Comparison of ENCODE assay signal across 25 cellular contexts in genomic region chr3:150861851-150862250, GRCh38. TPM values are rescaled to one million over a fixed set of nuclear protein-coding genes. Genes with fewer than 3 reads are reported as not detected.
A peak's percentile ranks its signal among the peaks of the same experiment; 100 is the strongest.
DNase-seq lines count a peak whose midpoint lies in the region; ATAC-seq and TF ChIP-seq lines count a peak whose summit lies in the region.
"Had no signal": no experiment of that assay in that cellular context is flagged by ENCODE, and none has a peak within 500 bp of the region (broad histone marks: within the 10 kb centered on the region; RNA-seq: fewer than 3 reads in every experiment).

No MANE protein-coding gene starts in this region.

- H3K9me3 ChIP-seq in left lung = no peaks in the 10 kb centered on the region
- no peaks in the 10 kb centered on the region for H3K9me3 ChIP-seq in upper lobe of right lung
- H3K9me3 ChIP-seq: A549; BE2C; BLaER1 treated with 17β-estradiol and CSF1 and Interleukin-3, amounts not matched to agents 10 nM and 100 nM had no signal

- intact Hi-C loops in left lung (cut with DNase I) (loop anchor here in 1 of 2 donors (10.0 kb wide), 1 partner anchor 337 kb away; no protein-coding TSS in a partner anchor), upper lobe of right lung (cut with DNase I) (loop anchor here (10.0 kb wide), 1 partner anchor 137 kb away; no protein-coding TSS in a partner anchor)

- TF ChIP-seq CTCF in GM23338 (conservative IDR thresholded peaks at IDR 0.05; ENCODE audit: low read depth in 2 of 2) (no peak), left lung (IDR thresholded peaks at IDR 0.05) (no peak), upper lobe of right lung (IDR thresholded peaks at IDR 0.05) (no peak)

- H3K79me2 ChIP-seq in GM23338 (replicated peaks; ENCODE audit: insufficient read depth) = no peaks in the 10 kb centered on the region

- H3K4me3 Mint-ChIP-seq in GM23338 = no peak overlapping the region
- H3K4me3 Mint-ChIP-seq: CD14-positive monocyte; CD4-positive, alpha-beta T cell; CD8-positive, alpha-beta memory T cell; H9; HFFc6 had no signal

- H3K27me3 ChIP-seq in GM23338 (ENCODE audit: insufficient read depth) (no peaks in the 10 kb centered on the region), left lung (no peaks in the 10 kb centered on the region), upper lobe of right lung (no peaks in the 10 kb centered on the region)
- H3K27me3 ChIP-seq: BE2C; BLaER1 treated with 17β-estradiol and CSF1 and Interleukin-3, amounts not matched to agents 10 nM and 100 nM had no signal

- H3K9me3 Mint-ChIP-seq in GM23338 = peaks cover 3% of the 10 kb centered on the region; the same call in 1 of the 3 replicates
- H3K9me3 Mint-ChIP-seq: CD14-positive monocyte; CD4-positive, alpha-beta T cell; CD8-positive, alpha-beta memory T cell; HFFc6 had no signal

- no peak for DNase-seq in GM23338 (ENCODE audit: low spot score)
- peak; percentile 8 for DNase-seq in NCI-H2107 (lab: John Stamatoyannopoulos, UW)
- DNase-seq in left lung = no peak
- no peak for DNase-seq in upper lobe of right lung
- no peak for DNase-seq in NCI-H446 treated with DMSO at 0.1 percent for 48 hours (lab: John Stamatoyannopoulos, UW)
- DNase-seq: 8988T; ACHN; AML-193; BE2C; CD4-positive, alpha-beta T cell; CD8-positive, alpha-beta memory T cell; DMS 273 treated with DMSO at 0.1 percent for 48 hours; DMS79; EL; GDM1; GM23248; H9; HFFc6 had no signal

- H3K27me3 Mint-ChIP-seq in GM23338 (ENCODE audit: insufficient read depth, low read depth, poor library complexity) = peaks cover 11% of the 10 kb centered on the region

- no peaks in the 10 kb centered on the region; the same call in 1 of the 2 replicates for H3K9me2 ChIP-seq in GM23338 (ENCODE audit: insufficient read depth)

- H3K4me1 ChIP-seq in GM23338 (ENCODE audit: insufficient read depth) (no peaks in the 10 kb centered on the region), left lung (no peaks in the 10 kb centered on the region), upper lobe of right lung (no peaks in the 10 kb centered on the region)
- H3K4me1 ChIP-seq: A549; BE2C; BLaER1 treated with 17β-estradiol and CSF1 and Interleukin-3, amounts not matched to agents 10 nM and 100 nM had no signal

- no peak for ATAC-seq in GM23338
- ATAC-seq in left lung = peak; percentile 51
- peak; percentile 51 for ATAC-seq in upper lobe of right lung
- no peak for ATAC-seq in GM21367 (IDR thresholded peaks at IDR 0.05; ENCODE audit: unreplicated experiment)
- ATAC-seq in HG03097 (IDR thresholded peaks at IDR 0.05; ENCODE audit: low FRiP score, unreplicated experiment) = no peak
- ATAC-seq: A549, GM12878 had no signal

- H3K27ac Mint-ChIP-seq in GM23338 = no peak overlapping the region
- H3K27ac Mint-ChIP-seq: CD4-positive, alpha-beta T cell; H9; HFFc6 had no signal

- H3F3A ChIP-seq in GM23338 (replicated peaks; ENCODE audit: low read depth) = no peaks in the 10 kb centered on the region

- H3K27ac ChIP-seq in GM23338 (ENCODE audit: low read depth) = no peak overlapping the region
- no peak overlapping the region for H3K27ac ChIP-seq in left lung
- H3K27ac ChIP-seq in upper lobe of right lung = no peak overlapping the region
- H3K27ac ChIP-seq: A549; BLaER1 treated with 17β-estradiol and CSF1 and Interleukin-3, amounts not matched to agents 10 nM and 100 nM; GM23248 had no signal

- H3K4me2 ChIP-seq in GM23338 = no peak overlapping the region
- H3K4me2 ChIP-seq: A549; BLaER1 treated with 17β-estradiol and CSF1 and Interleukin-3, amounts not matched to agents 10 nM and 100 nM had no signal

- H3K36me3 ChIP-seq in GM23338 (ENCODE audit: insufficient read depth) (no peaks in the 10 kb centered on the region), left lung (no peaks in the 10 kb centered on the region), upper lobe of right lung (no peaks in the 10 kb centered on the region)
- H3K36me3 ChIP-seq: BE2C; BLaER1 treated with 17β-estradiol and CSF1 and Interleukin-3, amounts not matched to agents 10 nM and 100 nM had no signal

- H2AFZ ChIP-seq in GM23338 = peak overlapping the region; percentile 74; the same call in 1 of the 2 replicates
- H2AFZ ChIP-seq: GM23248 had no signal

- H3K4me3 ChIP-seq in GM23338 (no peak overlapping the region), left lung (no peak overlapping the region), upper lobe of right lung (no peak overlapping the region)
- H3K4me3 ChIP-seq: A549; BLaER1 treated with 17β-estradiol and CSF1 and Interleukin-3, amounts not matched to agents 10 nM and 100 nM; GM12878; GM23248 had no signal

- H3K36me3 Mint-ChIP-seq in GM23338 (ENCODE audit: low read depth) = no peaks in the 10 kb centered on the region; the same call in 2 of the 3 replicates
- H3K36me3 Mint-ChIP-seq: CD14-positive monocyte; CD8-positive, alpha-beta memory T cell had no signal

- H4K20me1 ChIP-seq in GM23338 (replicated peaks; ENCODE audit: insufficient read depth) = no peaks in the 10 kb centered on the region
- H4K20me1 ChIP-seq: BLaER1 treated with 17β-estradiol and CSF1 and Interleukin-3, amounts not matched to agents 10 nM and 100 nM had no signal

- no peaks in the 10 kb centered on the region; the same call in 2 of the 3 replicates for H3K4me1 Mint-ChIP-seq in GM23338

TF ChIP-seq in GM23338, 12 proteins besides CTCF, POLR2A, EP300 and RAD21:
- TF ChIP-seq EZH2 (IDR thresholded peaks at IDR 0.05; ENCODE audit: low read depth, unreplicated experiment) = no peak
- TF ChIP-seq STAT1 (IDR thresholded peaks at IDR 0.05; ENCODE audit: unreplicated experiment) = no peak
- TF ChIP-seq, protein P1, sequence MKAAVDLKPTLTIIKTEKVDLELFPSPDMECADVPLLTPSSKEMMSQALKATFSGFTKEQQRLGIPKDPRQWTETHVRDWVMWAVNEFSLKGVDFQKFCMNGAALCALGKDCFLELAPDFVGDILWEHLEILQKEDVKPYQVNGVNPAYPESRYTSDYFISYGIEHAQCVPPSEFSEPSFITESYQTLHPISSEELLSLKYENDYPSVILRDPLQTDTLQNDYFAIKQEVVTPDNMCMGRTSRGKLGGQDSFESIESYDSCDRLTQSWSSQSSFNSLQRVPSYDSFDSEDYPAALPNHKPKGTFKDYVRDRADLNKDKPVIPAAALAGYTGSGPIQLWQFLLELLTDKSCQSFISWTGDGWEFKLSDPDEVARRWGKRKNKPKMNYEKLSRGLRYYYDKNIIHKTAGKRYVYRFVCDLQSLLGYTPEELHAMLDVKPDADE (IDR thresholded peaks at IDR 0.05) = no peak

RNA-seq across cellular contexts. Expression of gene MINDY4B, which starts 43.4 kb away (rescaled TPM):
- not detected in 2 replicates for total RNA-seq in GM23338 (2014; rRNA removed; shearing (Covaris generic))
- not detected in 2 replicates for polyA plus RNA-seq in GM23338 (2016; fragmentation: Nextera tagmentation; extraction: Ambion mirVana)
- not detected for total RNA-seq in left lung
- total RNA-seq in upper lobe of right lung = not detected
- total RNA-seq: CD4-positive, alpha-beta T cell; CD8-positive, alpha-beta memory T cell; GM12878; GM23248; H4; H9; HFFc6 had no signal
- polyA plus RNA-seq: A549; CD14-positive monocyte; CD8-positive, alpha-beta memory T cell; GM12878; GM23248 had no signal

Comparison
In these comparisons a context has a peak if more than half of its experiments do, and no peak if none do; other contexts are left out.
1. ATAC-seq: peak in left lung (single experiment) and upper lobe of right lung (single experiment); none in GM23338 (single experiment), GM21367 (single experiment) and HG03097 (single experiment).